Comparison of ENCODE assay signal across 25 cellular contexts in the genomic region with DNA sequence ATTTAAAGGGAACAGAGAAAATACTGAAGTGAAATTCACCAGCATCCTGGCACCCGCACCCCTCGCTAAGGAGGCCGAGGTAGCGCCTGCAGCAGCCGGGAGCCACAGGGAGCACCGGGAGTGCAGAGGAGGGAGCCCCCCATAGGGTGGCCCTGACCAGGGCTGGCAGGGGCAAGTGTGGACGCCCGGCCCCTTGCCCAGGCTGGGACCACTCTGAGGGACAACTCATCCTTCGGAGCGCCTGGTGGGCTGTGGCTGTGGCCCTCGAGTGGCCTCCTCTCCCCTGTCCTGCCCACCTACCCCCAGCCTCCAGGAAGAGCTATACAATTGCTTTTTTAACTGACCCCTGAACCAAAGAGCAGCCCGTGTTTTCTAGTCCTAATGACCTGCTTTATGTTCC. TPM values are rescaled to one million over a fixed set of nuclear protein-coding genes. Genes with fewer than 3 reads are reported as not detected.
"Had no signal": no experiment of that assay in that cellular context is flagged by ENCODE, and none has a peak within 500 bp of the region (broad histone marks: within the 10 kb centered on the region; RNA-seq: fewer than 3 reads in every experiment).

No MANE protein-coding gene starts in this region.

- H3K27ac ChIP-seq: heart left ventricle, ovary, testis, tibial nerve, upper lobe of right lung, vagina had no signal

- H3K36me3 ChIP-seq: heart left ventricle, ovary, tibial nerve, upper lobe of right lung, vagina had no signal

- H3K27me3 Mint-ChIP-seq: dendritic cell treated with granulocyte-macrophage colony-stimulating factor and Interleukin-4, amounts not matched to agents 40 ng/mL and 50 ng/mL, for 4 days; stimulated activated naive CD8-positive, alpha-beta T cell treated with anti-CD3 and anti-CD28 coated beads, Interleukin-15, Interleukin-2, amounts not matched to agents 100 ng/mL and 50 ng/mL, for 24 hours had no signal

- H3K9me3 ChIP-seq: ovary, testis, upper lobe of right lung, vagina had no signal

- H3K27ac Mint-ChIP-seq: dendritic cell treated with granulocyte-macrophage colony-stimulating factor and Interleukin-4, amounts not matched to agents 40 ng/mL and 50 ng/mL, for 4 days; effector memory CD8-positive, alpha-beta T cell; stimulated activated naive CD8-positive, alpha-beta T cell treated with anti-CD3 and anti-CD28 coated beads, Interleukin-15, Interleukin-2, amounts not matched to agents 100 ng/mL and 50 ng/mL, for 24 hours had no signal

- H3K27me3 ChIP-seq: ovary, testis, tibial nerve, upper lobe of right lung, vagina had no signal

- H3K4me1 ChIP-seq: heart left ventricle, testis, tibial nerve, upper lobe of right lung, vagina had no signal

- FAIRE-seq: islet of Langerhans, small intestine had no signal

- H3K36me3 Mint-ChIP-seq: naive B cell had no signal

- ATAC-seq: effector memory CD8-positive, alpha-beta T cell; heart left ventricle; right cardiac atrium; upper lobe of right lung had no signal

- H3K4me3 ChIP-seq: heart left ventricle, ovary, testis, tibial nerve, upper lobe of right lung, vagina had no signal

- H3K4me3 Mint-ChIP-seq: dendritic cell treated with granulocyte-macrophage colony-stimulating factor and Interleukin-4, amounts not matched to agents 40 ng/mL and 50 ng/mL, for 4 days; effector memory CD8-positive, alpha-beta T cell; naive B cell; neural crest cell; stimulated activated naive CD8-positive, alpha-beta T cell treated with anti-CD3 and anti-CD28 coated beads, Interleukin-15, Interleukin-2, amounts not matched to agents 100 ng/mL and 50 ng/mL, for 24 hours had no signal

- DNase-seq: effector memory CD8-positive, alpha-beta T cell; foreskin melanocyte; hypothalamus; kidney glomerular epithelial cell; mesendoderm; naive B cell; nucleus accumbens; ovary; small intestine; stimulated activated CD4-positive, alpha-beta T cell treated with anti-CD3 and anti-CD28 coated beads, Interleukin-12 subunit alpha, Interleukin-12 subunit beta, amount 100 ng/mL, for 4 hours; testis; upper lobe of right lung had no signal

- H3K9me3 Mint-ChIP-seq: dendritic cell treated with granulocyte-macrophage colony-stimulating factor and Interleukin-4, amounts not matched to agents 40 ng/mL and 50 ng/mL, for 4 days; effector memory CD8-positive, alpha-beta T cell; neural crest cell; stimulated activated naive CD8-positive, alpha-beta T cell treated with anti-CD3 and anti-CD28 coated beads, Interleukin-15, Interleukin-2, amounts not matched to agents 100 ng/mL and 50 ng/mL, for 24 hours had no signal

RNA-seq across cellular contexts. Expression of gene PLEKHG4B, which starts 47.0 kb away (rescaled TPM):
- polyA plus RNA-seq: heart left ventricle had no signal

RNA-seq across cellular contexts. Expression of gene LRRC14B, which starts 52.4 kb away (rescaled TPM):
- total RNA-seq: epithelial cell of proximal tubule, lung microvascular endothelial cell, neural crest cell, posterior vena cava, subcutaneous adipose tissue, tibial nerve, upper lobe of right lung, vagina had no signal
- polyA plus RNA-seq: liver had no signal
